Comparison of ENCODE assay signal across 9 cellular contexts in the genomic region with DNA sequence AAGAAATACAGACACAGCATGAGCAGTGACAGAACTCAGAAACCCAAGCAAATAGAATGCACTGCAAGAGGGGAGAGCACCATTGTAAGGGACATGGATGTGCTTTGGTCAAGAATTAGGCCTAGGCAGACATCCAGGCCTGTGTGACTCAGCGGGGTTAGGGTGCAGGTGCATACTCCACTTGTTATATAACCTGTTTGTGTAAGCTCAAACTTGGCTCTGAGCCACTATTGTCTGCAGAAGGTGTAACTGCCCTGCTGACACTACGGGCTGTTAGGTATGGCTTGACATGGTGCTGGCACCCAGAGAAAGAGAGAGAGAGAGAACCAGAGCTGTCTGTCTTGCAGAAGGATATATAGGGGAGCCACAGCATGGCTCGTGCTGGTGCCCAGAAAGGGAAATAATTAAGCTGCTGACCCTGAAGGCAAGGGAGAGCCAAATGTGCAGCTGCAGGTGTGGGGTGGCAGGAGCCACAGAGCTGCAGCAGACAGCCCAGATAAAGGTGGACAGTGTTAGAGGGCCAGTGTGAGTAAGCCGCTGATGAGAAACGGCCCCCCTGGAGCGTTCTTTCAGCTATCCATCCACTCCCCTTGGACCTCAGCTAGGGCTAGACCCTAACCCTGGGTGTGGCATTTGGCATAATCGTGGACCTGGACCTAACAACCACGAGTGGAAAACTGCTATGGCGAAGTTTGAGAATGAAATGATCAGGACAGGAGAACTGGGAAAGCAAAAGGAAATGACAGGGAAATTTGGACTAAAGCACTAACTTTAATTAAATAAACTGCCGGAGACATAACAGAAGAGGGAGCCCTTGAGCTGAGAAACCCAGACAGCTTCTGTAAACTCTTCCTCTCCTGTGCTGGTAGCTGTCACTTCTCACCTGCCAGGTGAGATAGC.
DNase-seq lines count a peak whose midpoint lies in the region; ATAC-seq and TF ChIP-seq lines count a peak whose summit lies in the region.
"Had no signal": no experiment of that assay in that cellular context is flagged by ENCODE, and none has a peak within 500 bp of the region (broad histone marks: within the 10 kb centered on the region; RNA-seq: fewer than 3 reads in every experiment).

No MANE protein-coding gene starts in this region.

- no TSS peak for BruUV-seq in MCF 10A (replicated peaks; lab: Mats Ljungman, UMichigan)

- H3K4me1 Mint-ChIP-seq in MCF 10A (ENCODE audit: insufficient read depth, unreplicated experiment) (peaks cover 8% of the 10 kb centered on the region), T-cell (no peaks in the 10 kb centered on the region)

- no peaks in the 10 kb centered on the region for H3K4me1 ChIP-seq in breast epithelium
- no peaks in the 10 kb centered on the region for H3K4me1 ChIP-seq in aorta (ENCODE audit: control insufficient read depth in 1 of 2, insufficient read depth in 2 of 2, low read length in 2 of 2)

- 43% methylated on average over 10 of the region's 10 CpGs for WGBS in aorta, 2 donors

- CTCF ChIA-PET in MCF 10A (lab: Yijun Ruan, JAX) (interaction anchor here (0.5 to 2.9 kb wide), 28 partner anchors 10 to 1273 kb away, joined by 3 to 19 read pairs (median 3); no protein-coding TSS in a partner anchor), T-cell (lab: Charles Lee) (no interaction called here)

- TF ChIP-seq POLR2A in breast epithelium (IDR thresholded peaks at IDR 0.05) = no peak

- H3K36me3 Mint-ChIP-seq in MCF 10A (ENCODE audit: insufficient read depth, unreplicated experiment) (no peaks in the 10 kb centered on the region), T-cell (no peaks in the 10 kb centered on the region)

- TF ChIP-seq CTCF in MCF 10A (IDR thresholded peaks at IDR 0.05; ENCODE audit: unreplicated experiment) = peak; percentile 49
- peak in 1 of 3 donors; percentile 37 for TF ChIP-seq CTCF in breast epithelium (IDR thresholded peaks at IDR 0.05)

- H3K4me3 Mint-ChIP-seq in MCF 10A (ENCODE audit: unreplicated experiment) (no peak overlapping the region), T-cell (no peak overlapping the region)
- H3K4me3 Mint-ChIP-seq: stimulated activated naive CD8-positive, alpha-beta T cell treated with anti-CD3 and anti-CD28 coated beads, Interleukin-15, Interleukin-2, amounts not matched to agents 100 ng/mL and 50 ng/mL, for 24 hours had no signal

- H3K36me3 ChIP-seq in breast epithelium (no peaks in the 10 kb centered on the region), aorta (ENCODE audit: control insufficient read depth in 1 of 2, insufficient read depth in 2 of 2, low read length in 1 of 2) (peaks cover 0 to 2% of the 10 kb centered on the region in 2 donors)

- H3K9me3 Mint-ChIP-seq in MCF 10A (ENCODE audit: unreplicated experiment) (no peaks in the 10 kb centered on the region), T-cell (peaks cover 6 to 10% (median 10%) of the 10 kb centered on the region in 3 donors)

- no peak overlapping the region for H3K4me3 ChIP-seq in breast epithelium
- no peak overlapping the region for H3K4me3 ChIP-seq in aorta (ENCODE audit: low read length in 2 of 2)

- H3K9me3 ChIP-seq in breast epithelium (peaks cover 0 to 5% of the 10 kb centered on the region in 2 donors), aorta (ENCODE audit: control insufficient read depth, low read length) (no peaks in the 10 kb centered on the region)

- H3K27me3 Mint-ChIP-seq in MCF 10A (ENCODE audit: insufficient read depth, unreplicated experiment) (peaks cover 28% of the 10 kb centered on the region), T-cell (no peaks in the 10 kb centered on the region)
- H3K27me3 Mint-ChIP-seq: stimulated activated naive CD8-positive, alpha-beta T cell treated with anti-CD3 and anti-CD28 coated beads, Interleukin-15, Interleukin-2, amounts not matched to agents 100 ng/mL and 50 ng/mL, for 24 hours had no signal

- DNase-seq in MCF 10A (ENCODE audit: unreplicated experiment) = peak; percentile 44
- DNase-seq in breast epithelium (ENCODE audit: low spot score in 2 of 2) = no peak
- DNase-seq in NCI-H2107 treated with DMSO at 0.1 percent for 48 hours (lab: John Stamatoyannopoulos, UW; ENCODE audit: unreplicated experiment) = peak; percentile 66
- peak; percentile 17 for DNase-seq in amniotic stem cell (lab: John Stamatoyannopoulos, UW)
- peak; percentile 71 for DNase-seq in iPS-NIHi11 (ENCODE audit: low spot score)
- peak in 1 of 2 donors; percentile 38 for DNase-seq in aorta
- no peak for DNase-seq in T-cell

- intact Hi-C loops in MCF 10A (cut with micrococcal nuclease) = no loop called here
- intact Hi-C loops in breast epithelium (cut with DNase I; ENCODE audit: low total_unique reads) = no loop called here
- intact Hi-C loops in aorta (cut with DNase I) = no loop called here

- POLR2A ChIA-PET in MCF 10A (lab: Yijun Ruan, JAX) (interaction anchor here (1.3 kb wide), 1 partner anchor 9 kb away, joined by 4 read pairs; no protein-coding TSS in a partner anchor), T-cell (lab: Charles Lee) (no interaction called here)

- H3K27ac ChIP-seq in breast epithelium (no peak overlapping the region), aorta (ENCODE audit: low read depth in 1 of 2, low read length in 2 of 2) (no peak overlapping the region)

- no peak overlapping the region for H3K27ac Mint-ChIP-seq in MCF 10A (ENCODE audit: low read depth, unreplicated experiment)
- H3K27ac Mint-ChIP-seq in T-cell = no peak overlapping the region
- H3K27ac Mint-ChIP-seq: stimulated activated naive CD8-positive, alpha-beta T cell treated with anti-CD3 and anti-CD28 coated beads, Interleukin-15, Interleukin-2, amounts not matched to agents 100 ng/mL and 50 ng/mL, for 24 hours had no signal

- ATAC-seq in HG02885 (IDR thresholded peaks at IDR 0.05; ENCODE audit: poor library complexity, unreplicated experiment) (peak; percentile 70), aorta (ENCODE audit: low FRiP score) (peak; percentile 54), T-cell (replicated peaks in 1 of 4) (no peak)

- H3K27me3 ChIP-seq in breast epithelium (no peaks in the 10 kb centered on the region), aorta (ENCODE audit: control insufficient read depth in 1 of 2, insufficient read depth in 2 of 2, low read length in 1 of 2) (no peaks in the 10 kb centered on the region)

Comparison
In these comparisons a context has a peak if more than half of its experiments do, and no peak if none do; other contexts are left out.
1. DNase-seq: peak in MCF 10A (single experiment), NCI-H2107 treated with DMSO at 0.1 percent for 48 hours (single experiment), amniotic stem cell (single experiment) and iPS-NIHi11 (single experiment); none in breast epithelium (0 of 2) and T-cell (0 of 34).
2. ATAC-seq: peak in HG02885 (single experiment) and aorta (single experiment); none in T-cell (0 of 4).